1 cellular context compared by ENCODE assay signal in genomic region chr1:68379085-68379478, GRCh38.
TF ChIP-seq lines count a peak whose summit lies in the region.

No MANE protein-coding gene starts in this region.

TF ChIP-seq in HCT116, 20 proteins besides CTCF, POLR2A, EP300 and RAD21:
- TF ChIP-seq SP1 (IDR thresholded peaks at IDR 0.05; ENCODE audit: low read depth) (peak; percentile 22; the same call in 1 of the 2 replicates), TCF7L2 (IDR thresholded peaks at IDR 0.05; ENCODE audit: borderline replicate concordance, extremely low read depth, insufficient read depth, insufficient read length) (peak; percentile 58), FOSL1 (IDR thresholded peaks at IDR 0.05; ENCODE audit: low read depth) (peak; percentile 63), EGR1 (IDR thresholded peaks at IDR 0.05; ENCODE audit: low read depth) (no peak), EZH2 (IDR thresholded peaks at IDR 0.05) (no peak), ZBTB33 (IDR thresholded peaks at IDR 0.05; ENCODE audit: extremely low read depth, insufficient replicate concordance, low read length) (no peak), JUND (IDR thresholded peaks at IDR 0.05) (peak; percentile 42; the same call in 1 of the 2 replicates)
